Comparison of ENCODE assay signal across 8 cellular contexts in genomic region chr11:22703040-22703439, GRCh38. TPM values are rescaled to one million over a fixed set of nuclear protein-coding genes. Genes with fewer than 3 reads are reported as not detected.
DNase-seq lines count a peak whose midpoint lies in the region; ATAC-seq and TF ChIP-seq lines count a peak whose summit lies in the region.

No MANE protein-coding gene starts in this region.

- H3K23ac ChIP-seq in neuronal stem cell (ENCODE audit: low read depth, low read length, poor library complexity): no peak overlapping the region

- H3K27me3 ChIP-seq in endocrine pancreas (ENCODE audit: control insufficient read depth, insufficient read depth, low read length) (no peaks in the 10 kb centered on the region), neuronal stem cell (ENCODE audit: control insufficient read depth in 3 of 3, insufficient read depth in 3 of 3, low read depth in 1 of 3, low read length in 3 of 3) (no peaks in the 10 kb centered on the region), spleen (replicated peaks in 1 of 7) (no peaks in the 10 kb centered on the region)

- TF ChIP-seq POLR2A in spleen (IDR thresholded peaks at IDR 0.05): no peak

- no peak overlapping the region for H3K14ac ChIP-seq in neuronal stem cell (ENCODE audit: low read length)

- no peak overlapping the region for H2BK5ac ChIP-seq in neuronal stem cell (ENCODE audit: low read length)

- no peaks in the 10 kb centered on the region for H3K36me3 ChIP-seq in endocrine pancreas (ENCODE audit: control insufficient read depth, insufficient read depth, low read length)
- no peaks in the 10 kb centered on the region for H3K36me3 ChIP-seq in neuronal stem cell (replicated peaks in 1 of 2; ENCODE audit: control insufficient read depth in 2 of 2, insufficient read depth in 2 of 2, low read length in 2 of 2)
- no peaks in the 10 kb centered on the region for H3K36me3 ChIP-seq in spleen

- no peaks in the 10 kb centered on the region for H3K79me1 ChIP-seq in neuronal stem cell (ENCODE audit: low read depth, low read length)

- H2AFZ ChIP-seq in neuronal stem cell (ENCODE audit: low read length): peak overlapping the region; percentile 76

- no CpG with 5 or more reads among the region's 3 CpGs for WGBS in neuronal stem cell (ENCODE audit: extremely low coverage in 2 of 2, insufficient read length in 2 of 2, insufficient replicate concordance in 1 of 2), 2 donors
- 56 to 71% (median 64%) methylated on average over 3 of the region's 3 CpGs for WGBS in spleen, 5 donors

- ATAC-seq in GM21528 (IDR thresholded peaks at IDR 0.05; ENCODE audit: low FRiP score, unreplicated experiment) (no peak), HG03342 (IDR thresholded peaks at IDR 0.05; ENCODE audit: unreplicated experiment) (no peak)

- intact Hi-C loops in spleen (cut with DNase I; ENCODE audit: low total_unique reads): no loop called here

- H3K4me1 ChIP-seq in endocrine pancreas (ENCODE audit: control insufficient read depth, insufficient read depth, low read length) (peaks cover 32% of the 10 kb centered on the region), neuronal stem cell (ENCODE audit: control insufficient read depth in 2 of 2, insufficient read depth in 1 of 2, low read depth in 1 of 2, low read length in 2 of 2) (peaks cover 3 to 14% of the 10 kb centered on the region in 2 donors), spleen (no peaks in the 10 kb centered on the region)

- H3K18ac ChIP-seq in neuronal stem cell (ENCODE audit: low read length): no peak overlapping the region

- H3K4me3 ChIP-seq in endocrine pancreas (ENCODE audit: control insufficient read depth, insufficient read depth, low read length) (peak overlapping the region; percentile 73), neuronal stem cell (ENCODE audit: low read length in 2 of 2) (no peak overlapping the region), spleen (no peak overlapping the region)

- H4K91ac ChIP-seq in neuronal stem cell (ENCODE audit: low read depth, low read length, poor library complexity): no peak overlapping the region

- TF ChIP-seq CTCF in AG09319 (IDR thresholded peaks at IDR 0.05; ENCODE audit: low read depth, low read length): no peak
- TF ChIP-seq CTCF in GM20000 (IDR thresholded peaks at IDR 0.05; ENCODE audit: extremely low read depth, missing control alignments): no peak
- TF ChIP-seq CTCF in spleen (IDR thresholded peaks at IDR 0.05 in 8 of 11, conservative IDR thresholded peaks at IDR 0.05 in 3 of 11): no peak

- H3K4me2 ChIP-seq in neuronal stem cell (ENCODE audit: insufficient read depth, low read length, poor library complexity, severe bottlenecking): no peak overlapping the region

- H2BK15ac ChIP-seq in neuronal stem cell (ENCODE audit: low read length): no peak overlapping the region

- H3K9ac ChIP-seq in endocrine pancreas (ENCODE audit: control insufficient read depth, insufficient read depth, low read length) (no peak overlapping the region), neuronal stem cell (ENCODE audit: low read depth, low read length, poor library complexity) (no peak overlapping the region)

- no peak overlapping the region for H2BK12ac ChIP-seq in neuronal stem cell (ENCODE audit: low read length)

- H3K9me3 ChIP-seq in endocrine pancreas (ENCODE audit: control insufficient read depth, low read length): no peaks in the 10 kb centered on the region
- H3K9me3 ChIP-seq in neuronal stem cell (replicated peaks in 1 of 2; ENCODE audit: control insufficient read depth in 2 of 2, insufficient read depth in 1 of 2, low read depth in 1 of 2, low read length in 2 of 2): no peaks in the 10 kb centered on the region
- H3K9me3 ChIP-seq in spleen: no peaks in the 10 kb centered on the region

- H3K4ac ChIP-seq in neuronal stem cell (ENCODE audit: low read length): no peak overlapping the region

- H2BK120ac ChIP-seq in neuronal stem cell (ENCODE audit: low read depth, low read length): no peak overlapping the region

- no peak overlapping the region for H3K27ac ChIP-seq in neuronal stem cell (replicated peaks; ENCODE audit: low read length)
- no peak overlapping the region for H3K27ac ChIP-seq in spleen

- H4K8ac ChIP-seq in neuronal stem cell (ENCODE audit: low read depth, low read length): no peak overlapping the region

- H2AK5ac ChIP-seq in neuronal stem cell (ENCODE audit: low read depth, low read length): no peak overlapping the region

- DNase-seq in AG09319 (ENCODE audit: extremely low read depth, low read depth): peak; percentile 1
- DNase-seq in GM20000 (ENCODE audit: low spot score): peak; percentile 5
- DNase-seq in NCI-H526 treated with DMSO at 0.1 percent for 48 hours (lab: John Stamatoyannopoulos, UW): peak; percentile 84
- no peak for DNase-seq in neuronal stem cell (ENCODE audit: low spot score)
- no peak for DNase-seq in spleen

RNA-seq across cellular contexts. Expression of gene GAS2, which starts 36.6 kb away (rescaled TPM):
- 1.4 TPM for polyA plus RNA-seq in neuronal stem cell (2013, experiment 1 of 2)
- polyA plus RNA-seq in neuronal stem cell (2013, experiment 2 of 2): 0.89 TPM
- 1 to 10 TPM; 1.7 to 9.1 (median 2.4) TPM for total RNA-seq in spleen
- 1 to 10 TPM; 1.1 to 1.4 (median 1.3) TPM for polyA plus RNA-seq in spleen

Comparison
In these comparisons a context has a peak if more than half of its experiments do, and no peak if none do; other contexts are left out.
1. DNase-seq: peak in AG09319 (single experiment), GM20000 (single experiment) and NCI-H526 treated with DMSO at 0.1 percent for 48 hours (single experiment); none in neuronal stem cell (single experiment) and spleen (single experiment).